ENCODE assay signal across 20 cellular contexts in the genomic region with DNA sequence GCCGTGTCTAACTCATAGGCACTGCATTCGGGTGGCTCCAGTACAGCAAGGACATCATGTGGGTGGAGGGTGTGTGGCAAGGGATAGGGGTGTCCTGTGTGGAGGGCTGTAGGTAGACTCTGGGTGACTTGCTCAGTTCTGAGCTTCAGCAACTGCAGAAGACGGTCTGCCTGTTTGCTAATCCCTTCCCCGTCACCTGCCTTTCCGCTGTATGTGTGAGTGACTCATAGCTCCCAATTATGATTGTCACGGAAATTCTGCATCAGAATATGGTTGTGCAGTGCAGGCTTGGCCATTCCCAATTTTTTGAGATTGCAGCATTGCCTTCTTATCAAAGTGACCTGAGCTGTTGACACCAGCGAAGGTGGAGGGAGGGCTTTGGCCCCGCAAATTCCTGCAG.
"Had no signal": no experiment of that assay in that cellular context is flagged by ENCODE, and none has a peak within 500 bp of the region (broad histone marks: within the 10 kb centered on the region; RNA-seq: fewer than 3 reads in every experiment).

No MANE protein-coding gene starts in this region.

- ATAC-seq: gastroesophageal sphincter; heart right ventricle; psoas muscle; right lobe of liver; stimulated activated naive CD8-positive, alpha-beta T cell treated with anti-CD3 and anti-CD28 coated beads, Interleukin-15, amount 100 ng/mL, for 72 hours; T-helper 17 cell had no signal

- H3K4me3 ChIP-seq: coronary artery, gastroesophageal sphincter, heart right ventricle, left ventricle myocardium inferior, psoas muscle, right lobe of liver, smooth muscle cell, suprapubic skin, transverse colon had no signal

- H3K27me3 ChIP-seq: right lobe of liver, transverse colon had no signal

- H3K36me3 ChIP-seq: gastroesophageal sphincter, heart right ventricle, left ventricle myocardium inferior, right lobe of liver, suprapubic skin, transverse colon, WERI-Rb-1 had no signal

- H3K4me2 ChIP-seq: smooth muscle cell had no signal

- H3K27ac ChIP-seq: coronary artery, gastroesophageal sphincter, heart right ventricle, left ventricle myocardium inferior, psoas muscle, right lobe of liver, suprapubic skin, transverse colon, WERI-Rb-1 had no signal

- H3K4me1 ChIP-seq: gastroesophageal sphincter, heart right ventricle, left ventricle myocardium inferior, psoas muscle, right lobe of liver, suprapubic skin, transverse colon had no signal

- H3K9me3 ChIP-seq: gastroesophageal sphincter, left ventricle myocardium inferior, psoas muscle, right lobe of liver, suprapubic skin, transverse colon had no signal

- FAIRE-seq: endometrium had no signal

- DNase-seq: activated CD4-positive, alpha-beta T cell treated with anti-CD3 and anti-CD28 coated beads, Interleukin-2, amount 50 U/mL, for 48 hours; activated naive CD4-positive, alpha-beta T cell treated with Interleukin-2 at 50 U/mL for 16 hours; activated T-cell treated with anti-CD3 and anti-CD28 coated beads for 4 hours; heart right ventricle; kidney glomerular epithelial cell; left ventricle myocardium inferior; mammary epithelial cell; naive B cell; psoas muscle; right lobe of liver; stimulated activated CD4-positive, alpha-beta T cell treated with anti-CD3 and anti-CD28 coated beads, Interleukin-4, amount 100 ng/mL, for 1 hour; stimulated activated naive CD8-positive, alpha-beta T cell treated with anti-CD3 and anti-CD28 coated beads, Interleukin-15, amount 100 ng/mL, for 72 hours; T-helper 17 cell; transverse colon; WERI-Rb-1 had no signal
